ENCODE assay signal across 22 cellular contexts in genomic region chr20:19251506-19251905, GRCh38. TPM values are rescaled to one million over a fixed set of nuclear protein-coding genes. Genes with fewer than 3 reads are reported as not detected.
"Had no signal": no experiment of that assay in that cellular context is flagged by ENCODE, and none has a peak within 500 bp of the region (broad histone marks: within the 10 kb centered on the region; RNA-seq: fewer than 3 reads in every experiment).

No MANE protein-coding gene starts in this region.

- DNase-seq: activated CD4-positive, alpha-beta T cell treated with anti-CD3 and anti-CD28 coated beads, Interleukin-2, amount 50 U/mL, for 1 hour; activated CD4-positive, CD25-positive, alpha-beta regulatory T cell treated with anti-CD3 and anti-CD28 coated beads, Interleukin-2, amount 50 U/mL, for 72 hours; activated CD8-positive, alpha-beta T cell treated with anti-CD3 and anti-CD28 coated beads for 36 hours; activated T-cell treated with anti-CD3 and anti-CD28 coated beads, Interleukin-2, amount 50 U/mL, for 4 hours; anterior cingulate cortex; dermis blood vessel endothelial cell; effector CD4-positive, alpha-beta T cell; hypothalamus; immature natural killer cell; midbrain; naive thymus-derived CD4-positive, alpha-beta T cell; pancreas; retina; stimulated activated naive CD4-positive, alpha-beta T cell; T-helper 17 cell; T1000; upper lobe of left lung had no signal

- H3K27ac ChIP-seq: pancreas, prostate gland, thoracic aorta had no signal

- H3K4me1 ChIP-seq: pancreas, prostate gland had no signal

- ATAC-seq: activated CD8-positive, alpha-beta T cell treated with anti-CD3 and anti-CD28 coated beads for 36 hours; activated T-cell treated with anti-CD3 and anti-CD28 coated beads, Interleukin-2, amount 50 U/mL, for 4 hours; activated T-helper 17 cell treated with anti-CD3 and anti-CD28 coated beads, Interleukin-2, amount 50 U/mL, for 72 hours; naive thymus-derived CD4-positive, alpha-beta T cell; pancreas; T-helper 17 cell had no signal

- H3K36me3 ChIP-seq: pancreas, prostate gland, thoracic aorta, upper lobe of left lung had no signal

- H3K27me3 ChIP-seq: pancreas, upper lobe of left lung had no signal

- H3K4me3 ChIP-seq: pancreas, prostate gland, thoracic aorta, upper lobe of left lung had no signal

- H3K9me3 ChIP-seq: pancreas, prostate gland, thoracic aorta, upper lobe of left lung had no signal

- FAIRE-seq: bronchial epithelial cell, frontal cortex, pancreas had no signal

RNA-seq across cellular contexts. Expression of gene SLC24A3, which starts 39.1 kb away (rescaled TPM):
- total RNA-seq: activated CD8-positive, alpha-beta T cell treated with anti-CD3 and anti-CD28 coated beads for 36 hours; activated T-helper 17 cell treated with anti-CD3 and anti-CD28 coated beads, Interleukin-2, amount 50 U/mL, for 72 hours; dermis blood vessel endothelial cell had no signal
- polyA plus RNA-seq: naive thymus-derived CD4-positive, alpha-beta T cell had no signal
